Comparison of ENCODE assay signal across 32 cellular contexts in genomic region chr10:49599546-49599945, GRCh38. TPM values are rescaled to one million over a fixed set of nuclear protein-coding genes. Genes with fewer than 3 reads are reported as not detected.
"Had no signal": no experiment of that assay in that cellular context is flagged by ENCODE, and none has a peak within 500 bp of the region (broad histone marks: within the 10 kb centered on the region; RNA-seq: fewer than 3 reads in every experiment).

No MANE protein-coding gene starts in this region.

- H3K4me1 ChIP-seq: gastroesophageal sphincter, right lobe of liver, testis, transverse colon, uterus had no signal

- H3K9me3 ChIP-seq: gastroesophageal sphincter, mucosa of descending colon, ovary, right lobe of liver, testis, transverse colon, uterus had no signal

- ATAC-seq: effector memory CD8-positive, alpha-beta T cell; gastroesophageal sphincter; mucosa of descending colon; natural killer cell treated with Interleukin-12 subunit alpha and Interleukin-12 subunit beta and Interleukin-15 and Interleukin-18, amount 100 ng/mL, for 72 hours; right lobe of liver; T-helper 17 cell had no signal

- H3K79me2 ChIP-seq: hepatocyte had no signal

- H3K27me3 ChIP-seq: ovary, right lobe of liver, testis had no signal

- H2AFZ ChIP-seq: hepatocyte had no signal

- H3K4me2 ChIP-seq: hepatocyte had no signal

- H3K4me3 ChIP-seq: dorsolateral prefrontal cortex, gastroesophageal sphincter, hepatocyte, lung, mucosa of descending colon, ovary, right lobe of liver, testis, transverse colon, uterus had no signal

- H3K27ac ChIP-seq: dorsolateral prefrontal cortex, gastroesophageal sphincter, hepatocyte, ovary, right lobe of liver, testis, transverse colon, uterus had no signal

- DNase-seq: activated CD4-positive, alpha-beta memory T cell treated with anti-CD3 and anti-CD28 coated beads for 36 hours; activated CD4-positive, alpha-beta T cell treated with anti-CD3 and anti-CD28 coated beads, Interleukin-2, amount 10 ng/mL, durations not matched to agents 24 days and 14 days; activated CD4-positive, CD25-positive, alpha-beta regulatory T cell treated with anti-CD3 and anti-CD28 coated beads, Interleukin-2, amount 50 U/mL, for 72 hours; activated effector memory CD4-positive, alpha-beta T cell treated with Interleukin-2 at 50 U/mL for 16 hours; activated naive CD4-positive, alpha-beta T cell treated with Interleukin-2 at 50 U/mL for 16 hours; anterior cingulate cortex; dorsolateral prefrontal cortex; effector memory CD8-positive, alpha-beta T cell; erythroblast; immature natural killer cell; mucosa of descending colon; stimulated activated CD4-positive, alpha-beta T cell treated with anti-CD3 and anti-CD28 coated beads, Interleukin-2, amount 100 ng/mL, for 48 hours; stimulated activated naive CD4-positive, alpha-beta T cell treated with Interleukin-2 at 50 U/mL for 16 hours; T-helper 17 cell; testis; transverse colon; uterus had no signal

- H3K36me3 ChIP-seq: gastroesophageal sphincter, ovary, right lobe of liver, transverse colon, uterus had no signal

RNA-seq across cellular contexts. Expression of gene SLC18A3, which starts 10.6 kb away (rescaled TPM):
- total RNA-seq: activated CD4-positive, alpha-beta memory T cell treated with anti-CD3 and anti-CD28 coated beads for 36 hours; activated CD4-positive, alpha-beta T cell treated with anti-CD3 and anti-CD28 coated beads, Interleukin-2, amount 10 ng/mL, durations not matched to agents 24 days and 14 days; bronchial epithelial cell; dorsolateral prefrontal cortex; fibroblast of lung; kidney epithelial cell; lung; mesenteric fat pad; myocyte; natural killer cell treated with Interleukin-12 subunit alpha and Interleukin-12 subunit beta and Interleukin-15 and Interleukin-18, amount 100 ng/mL, for 72 hours; ovary; progenitor cell of endocrine pancreas; right lobe of liver; skeletal muscle tissue; T-helper 17 cell; testis had no signal

RNA-seq across cellular contexts. Expression of gene CHAT, which starts 14.3 kb away (rescaled TPM):
- total RNA-seq: activated CD4-positive, alpha-beta memory T cell treated with anti-CD3 and anti-CD28 coated beads for 36 hours; activated CD4-positive, alpha-beta T cell treated with anti-CD3 and anti-CD28 coated beads, Interleukin-2, amount 10 ng/mL, durations not matched to agents 24 days and 14 days; bronchial epithelial cell; dorsolateral prefrontal cortex; fibroblast of lung; fibroblast of villous mesenchyme; kidney epithelial cell; lung; mesenteric fat pad; myocyte; natural killer cell treated with Interleukin-12 subunit alpha and Interleukin-12 subunit beta and Interleukin-15 and Interleukin-18, amount 100 ng/mL, for 72 hours; ovary; progenitor cell of endocrine pancreas; renal cortical epithelial cell; right lobe of liver; skeletal muscle tissue; T-helper 17 cell; uterus had no signal
